ENCODE assay signal across 24 cellular contexts in genomic region chr3:45118615-45119062, GRCh38. TPM values are rescaled to one million over a fixed set of nuclear protein-coding genes. Genes with fewer than 3 reads are reported as not detected.
A peak's percentile ranks its signal among the peaks of the same experiment; 100 is the strongest.
DNase-seq lines count a peak whose midpoint lies in the region; TF ChIP-seq lines count a peak whose summit lies in the region.
"Had no signal": no experiment of that assay in that cellular context is flagged by ENCODE, and none has a peak within 500 bp of the region (broad histone marks: within the 10 kb centered on the region; RNA-seq: fewer than 3 reads in every experiment).

No MANE protein-coding gene starts in this region.

- no peak overlapping the region for H4K8ac ChIP-seq in neuronal stem cell (ENCODE audit: low read depth, low read length)

- no peak overlapping the region for H3K4ac ChIP-seq in neuronal stem cell (ENCODE audit: low read length)

- H3K79me2 ChIP-seq in Loucy (ENCODE audit: insufficient read depth, low read length), result no peaks in the 10 kb centered on the region
- H3K79me2 ChIP-seq in OCI-LY7 (ENCODE audit: insufficient read depth, low read depth, low read length), result no peaks in the 10 kb centered on the region

- BruUV-seq in OCI-LY7 (replicated peaks; lab: Mats Ljungman, UMichigan), result no TSS peak

- no peak overlapping the region for H2AK5ac ChIP-seq in neuronal stem cell (ENCODE audit: low read depth, low read length)

- H2BK15ac ChIP-seq in neuronal stem cell (ENCODE audit: low read length), result no peak overlapping the region

- H3K9me2 ChIP-seq in Loucy (replicated peaks; ENCODE audit: low read depth, low read length) (no peaks in the 10 kb centered on the region), OCI-LY7 (ENCODE audit: insufficient read depth, low read length) (no peaks in the 10 kb centered on the region)

- TF ChIP-seq CTCF in Loucy (conservative IDR thresholded peaks at IDR 0.05; ENCODE audit: low read length) (no peak), OCI-LY7 (conservative IDR thresholded peaks at IDR 0.05; ENCODE audit: low read length) (no peak)

- H4K20me1 ChIP-seq in Loucy (ENCODE audit: insufficient read depth, low read length, poor library complexity, severe bottlenecking) (no peaks in the 10 kb centered on the region), OCI-LY7 (ENCODE audit: insufficient read depth, low read length) (no peaks in the 10 kb centered on the region)

- peaks cover 29% of the 10 kb centered on the region for H3K27me3 Mint-ChIP-seq in activated naive CD8-positive, alpha-beta T cell treated with anti-CD3 and anti-CD28 coated beads for 36 hours

- WGBS in neuronal stem cell (ENCODE audit: extremely low coverage in 2 of 2, insufficient read length in 2 of 2, insufficient replicate concordance in 1 of 2), 2 donors, result no CpG with 5 or more reads among the region's 2 CpGs

- DNase-seq in COLO668 (lab: John Stamatoyannopoulos, UW; ENCODE audit: unreplicated experiment) (peak; percentile 1), neuronal stem cell (ENCODE audit: low spot score) (no peak), UCSD-AML1 (lab: John Stamatoyannopoulos, UW; ENCODE audit: unreplicated experiment) (no peak), A172 (ENCODE audit: low spot score) (no peak), OCI-LY7 (ENCODE audit: low spot score) (no peak)
- no peak for DNase-seq in activated naive CD8-positive, alpha-beta T cell treated with anti-CD3 and anti-CD28 coated beads for 36 hours
- DNase-seq: activated gamma-delta T cell treated with Interleukin-2 at 50 U/mL for 16 hours; aorta; effector CD4-positive, alpha-beta T cell; GDM1; glutamatergic neuron; Kasumi-1; left cardiac atrium; NCI-H1105 treated with DMSO at 0.1 percent for 48 hours; NCI-H510A treated with DMSO at 0.1 percent for 48 hours; Right ventricle myocardium superior had no signal

- peak overlapping the region; percentile 17 for H3K4me2 ChIP-seq in Loucy (ENCODE audit: low read depth, low read length, poor library complexity, severe bottlenecking)
- no peak overlapping the region for H3K4me2 ChIP-seq in neuronal stem cell (ENCODE audit: insufficient read depth, low read length, poor library complexity, severe bottlenecking)
- no peak overlapping the region for H3K4me2 ChIP-seq in OCI-LY7 (ENCODE audit: low read length)
- H3K4me2 ChIP-seq: GM23338 had no signal

- peaks cover 24% of the 10 kb centered on the region for H3K4me1 ChIP-seq in Loucy (ENCODE audit: insufficient read depth, low read length, poor library complexity, severe bottlenecking)
- H3K4me1 ChIP-seq in neuronal stem cell (ENCODE audit: control insufficient read depth in 2 of 2, insufficient read depth in 1 of 2, low read depth in 1 of 2, low read length in 2 of 2), result no peaks in the 10 kb centered on the region
- H3K4me1 ChIP-seq in OCI-LY7 (ENCODE audit: insufficient read depth, low read length, poor library complexity, severe bottlenecking), result no peaks in the 10 kb centered on the region

- H3K9me3 ChIP-seq in Loucy (ENCODE audit: insufficient read depth, low read depth, low read length), result no peaks in the 10 kb centered on the region
- no peaks in the 10 kb centered on the region for H3K9me3 ChIP-seq in neuronal stem cell (replicated peaks in 1 of 2; ENCODE audit: control insufficient read depth in 2 of 2, insufficient read depth in 1 of 2, low read depth in 1 of 2, low read length in 2 of 2)
- no peaks in the 10 kb centered on the region for H3K9me3 ChIP-seq in OCI-LY7 (ENCODE audit: low read length)
- H3K9me3 ChIP-seq: esophagus muscularis mucosa, thoracic aorta had no signal

- no peaks in the 10 kb centered on the region for H3K79me1 ChIP-seq in neuronal stem cell (ENCODE audit: low read depth, low read length)

- no peak overlapping the region for H4K91ac ChIP-seq in neuronal stem cell (ENCODE audit: low read depth, low read length, poor library complexity)

- peak overlapping the region; percentile 22 for H3K4me3 Mint-ChIP-seq in activated naive CD8-positive, alpha-beta T cell treated with anti-CD3 and anti-CD28 coated beads for 36 hours
- H3K4me3 Mint-ChIP-seq: central memory CD8-positive, alpha-beta T cell; GM23338; mesothelial cell of epicardium; neural crest cell had no signal

- POLR2A ChIA-PET in OCI-LY7 (lab: Charles Lee), result interaction anchor here (0.6 kb wide), 1 partner anchor 78 kb away, joined by 3 read pairs; no protein-coding TSS in a partner anchor

- H3K14ac ChIP-seq in neuronal stem cell (ENCODE audit: low read length), result no peak overlapping the region

- no peaks in the 10 kb centered on the region for H3K36me3 Mint-ChIP-seq in activated naive CD8-positive, alpha-beta T cell treated with anti-CD3 and anti-CD28 coated beads for 36 hours
- H3K36me3 Mint-ChIP-seq: mesothelial cell of epicardium had no signal

- no peak overlapping the region for H3K23ac ChIP-seq in neuronal stem cell (ENCODE audit: low read depth, low read length, poor library complexity)

- peak overlapping the region; percentile 60; the same call in 1 of the 2 replicates for H2AFZ ChIP-seq in Loucy (ENCODE audit: low read length)
- H2AFZ ChIP-seq in neuronal stem cell (ENCODE audit: low read length), result peak overlapping the region; percentile 1
- no peak overlapping the region for H2AFZ ChIP-seq in OCI-LY7 (ENCODE audit: low read length)
- H2AFZ ChIP-seq: GM23338 had no signal

- H2BK12ac ChIP-seq in neuronal stem cell (ENCODE audit: low read length), result no peak overlapping the region

- no peaks in the 10 kb centered on the region for H3K9me3 Mint-ChIP-seq in activated naive CD8-positive, alpha-beta T cell treated with anti-CD3 and anti-CD28 coated beads for 36 hours
- H3K9me3 Mint-ChIP-seq: central memory CD8-positive, alpha-beta T cell; GM23338; mesothelial cell of epicardium; neural crest cell had no signal

- H3K18ac ChIP-seq in neuronal stem cell (ENCODE audit: low read length), result no peak overlapping the region

- no peaks in the 10 kb centered on the region for H3F3A ChIP-seq in Loucy (ENCODE audit: low read depth)

- H3K4me1 Mint-ChIP-seq in activated naive CD8-positive, alpha-beta T cell treated with anti-CD3 and anti-CD28 coated beads for 36 hours, result peaks cover 41% of the 10 kb centered on the region
- H3K4me1 Mint-ChIP-seq: GM23338, neural crest cell had no signal

- no peak overlapping the region for H3K9ac ChIP-seq in Loucy (ENCODE audit: low read depth, low read length, poor library complexity, severe bottlenecking)
- H3K9ac ChIP-seq in neuronal stem cell (ENCODE audit: low read depth, low read length, poor library complexity), result no peak overlapping the region

- no peaks in the 10 kb centered on the region for H3K27me3 ChIP-seq in Loucy (ENCODE audit: insufficient read depth, low read length, poor library complexity, severe bottlenecking)
- H3K27me3 ChIP-seq in neuronal stem cell (ENCODE audit: control insufficient read depth in 3 of 3, insufficient read depth in 3 of 3, low read depth in 1 of 3, low read length in 3 of 3), result no peaks in the 10 kb centered on the region
- H3K27me3 ChIP-seq: esophagus muscularis mucosa had no signal

- H3K36me3 ChIP-seq in Loucy (ENCODE audit: insufficient read depth, low read length), result no peaks in the 10 kb centered on the region
- H3K36me3 ChIP-seq in neuronal stem cell (replicated peaks in 1 of 2; ENCODE audit: control insufficient read depth in 2 of 2, insufficient read depth in 2 of 2, low read length in 2 of 2), result no peaks in the 10 kb centered on the region
- no peaks in the 10 kb centered on the region for H3K36me3 ChIP-seq in OCI-LY7 (ENCODE audit: insufficient read depth, low read length)
- H3K36me3 ChIP-seq: esophagus muscularis mucosa, thoracic aorta had no signal

- H3K27ac ChIP-seq in neuronal stem cell (replicated peaks; ENCODE audit: low read length) (no peak overlapping the region), OCI-LY7 (ENCODE audit: low read depth, low read length, poor library complexity, severe bottlenecking) (no peak overlapping the region)
- H3K27ac ChIP-seq: esophagus muscularis mucosa, thoracic aorta had no signal

- H3K27ac Mint-ChIP-seq in activated naive CD8-positive, alpha-beta T cell treated with anti-CD3 and anti-CD28 coated beads for 36 hours, result peak overlapping the region; percentile 45
- H3K27ac Mint-ChIP-seq: GM23338, mesothelial cell of epicardium had no signal

- H2BK120ac ChIP-seq in neuronal stem cell (ENCODE audit: low read depth, low read length), result no peak overlapping the region

- no peak overlapping the region for H2BK5ac ChIP-seq in neuronal stem cell (ENCODE audit: low read length)

- no peak overlapping the region for H3K4me3 ChIP-seq in Loucy (ENCODE audit: low read length, poor library complexity, severe bottlenecking)
- no peak overlapping the region for H3K4me3 ChIP-seq in neuronal stem cell (ENCODE audit: low read length in 2 of 2)
- H3K4me3 ChIP-seq in OCI-LY7 (ENCODE audit: low read depth, low read length, poor library complexity, severe bottlenecking), result no peak overlapping the region
- H3K4me3 ChIP-seq: esophagus muscularis mucosa, GM12878, GM23338, thoracic aorta had no signal

- CTCF ChIA-PET in OCI-LY7 (lab: Charles Lee; ENCODE audit: unreplicated experiment), result no interaction called here

- intact Hi-C loops in OCI-LY7 (cut with micrococcal nuclease; ENCODE audit: unreplicated experiment), result no loop called here

RNA-seq across cellular contexts. Expression of gene CDCP1, which starts 27.5 kb away (rescaled TPM):
- total RNA-seq in activated naive CD8-positive, alpha-beta T cell treated with anti-CD3 and anti-CD28 coated beads for 36 hours, result 1 to 10 TPM in 1 of 2 experiments, under 1 TPM in 1; 0.82 to 1.1 TPM
- polyA plus RNA-seq in neuronal stem cell (2013, experiment 1 of 2), result 0.01 TPM
- 0.01 TPM for polyA plus RNA-seq in neuronal stem cell (2013, experiment 2 of 2)
- 0.29 and 0.78 TPM in 2 replicates for total RNA-seq in A172 (2014; rRNA removed; shearing (Covaris generic))
- total RNA-seq in OCI-LY7 (2014; rRNA removed; shearing (Covaris generic)), result not detected in 2 replicates
- 0.07 TPM in 1 of 2 replicates, not detected in the other for total RNA-seq in OCI-LY7 (2022)
- total RNA-seq: neural crest cell had no signal
